Comparison of ENCODE assay signal across 22 cellular contexts in the genomic region with DNA sequence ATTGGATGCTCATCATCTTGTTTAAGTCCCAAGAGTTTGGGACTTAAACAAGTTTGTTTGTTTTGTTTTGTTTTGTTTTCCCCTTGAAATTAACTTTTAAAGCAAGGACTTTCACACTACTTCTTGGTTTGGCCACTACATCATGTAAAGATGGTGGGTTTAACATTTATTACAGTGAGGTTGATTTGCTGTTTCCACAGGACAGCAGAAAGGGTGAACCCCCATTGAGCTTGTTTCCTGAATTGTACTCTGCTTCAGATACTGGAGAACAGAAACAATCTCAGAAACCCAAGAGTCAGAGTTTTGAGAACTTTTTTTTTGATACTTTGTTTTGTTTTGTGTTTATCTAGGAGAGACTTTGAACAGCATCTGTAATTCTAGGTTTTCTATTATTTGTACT. TPM values are rescaled to one million over a fixed set of nuclear protein-coding genes. Genes with fewer than 3 reads are reported as not detected.
DNase-seq lines count a peak whose midpoint lies in the region; ATAC-seq and TF ChIP-seq lines count a peak whose summit lies in the region.
"Had no signal": no experiment of that assay in that cellular context is flagged by ENCODE, and none has a peak within 500 bp of the region (broad histone marks: within the 10 kb centered on the region; RNA-seq: fewer than 3 reads in every experiment).

No MANE protein-coding gene starts in this region.

- no peak for TF ChIP-seq POLR2A in HCT116 (IDR thresholded peaks at IDR 0.05; ENCODE audit: borderline replicate concordance, extremely low read depth, insufficient read depth, insufficient read length)

- peak overlapping the region; percentile 6 for H3K27ac Mint-ChIP-seq in activated naive CD4-positive, alpha-beta T cell treated with anti-CD3 and anti-CD28 coated beads, Interleukin-2, amount 50 U/mL, for 24 hours
- no peak overlapping the region for H3K27ac Mint-ChIP-seq in activated naive CD4-positive, alpha-beta T cell treated with anti-CD3 and anti-CD28 coated beads, Interleukin-2, amount 50 U/mL, for 72 hours
- H3K27ac Mint-ChIP-seq in nephron progenitor cell (peak overlapping the region; percentile 17), chondrocyte (ENCODE audit: unreplicated experiment) (no peak overlapping the region)
- H3K27ac Mint-ChIP-seq: CD4-positive, alpha-beta memory T cell had no signal

- no peaks in the 10 kb centered on the region for H4K20me1 ChIP-seq in HCT116 (ENCODE audit: insufficient read depth)

- ATAC-seq in activated naive CD4-positive, alpha-beta T cell treated with anti-CD3 and anti-CD28 coated beads, Interleukin-2, amount 50 U/mL, for 72 hours = no peak
- ATAC-seq in HCT116 (no peak), GM18520 (IDR thresholded peaks at IDR 0.05; ENCODE audit: unreplicated experiment) (no peak)

- H2AFZ ChIP-seq in HCT116 (ENCODE audit: low read depth, low read length, poor library complexity, severe bottlenecking) = peak overlapping the region; percentile 10

- H3K36me3 ChIP-seq in HCT116 (ENCODE audit: control insufficient read depth in 1 of 2, insufficient read depth in 2 of 2, low read length in 2 of 2) = no peaks in the 10 kb centered on the region
- H3K36me3 ChIP-seq in SK-N-MC (ENCODE audit: insufficient read depth, low read length) = no peaks in the 10 kb centered on the region
- H3K36me3 ChIP-seq: BE2C, SJSA1 had no signal

- peaks cover 1% of the 10 kb centered on the region for H3K27me3 Mint-ChIP-seq in activated naive CD4-positive, alpha-beta T cell treated with anti-CD3 and anti-CD28 coated beads, Interleukin-2, amount 50 U/mL, for 24 hours
- no peaks in the 10 kb centered on the region for H3K27me3 Mint-ChIP-seq in nephron progenitor cell (ENCODE audit: low read depth, poor library complexity)
- peaks cover 2% of the 10 kb centered on the region for H3K27me3 Mint-ChIP-seq in chondrocyte (ENCODE audit: low read depth)

- POLR2A ChIA-PET in HCT116 (lab: Charles Lee) = interaction anchor here (0.8 kb wide), 1 partner anchor 11 kb away, joined by 3 read pairs; no protein-coding TSS in a partner anchor

- no peaks in the 10 kb centered on the region for H3K36me3 Mint-ChIP-seq in activated naive CD4-positive, alpha-beta T cell treated with anti-CD3 and anti-CD28 coated beads, Interleukin-2, amount 50 U/mL, for 24 hours
- no peaks in the 10 kb centered on the region for H3K36me3 Mint-ChIP-seq in activated naive CD4-positive, alpha-beta T cell treated with anti-CD3 and anti-CD28 coated beads, Interleukin-2, amount 50 U/mL, for 72 hours
- H3K36me3 Mint-ChIP-seq in nephron progenitor cell (ENCODE audit: low read depth) = no peaks in the 10 kb centered on the region
- H3K36me3 Mint-ChIP-seq in chondrocyte (ENCODE audit: low read depth) = no peaks in the 10 kb centered on the region
- H3K36me3 Mint-ChIP-seq: CD4-positive, alpha-beta memory T cell had no signal

- H3K9ac ChIP-seq in HCT116 (ENCODE audit: low read length) = no peak overlapping the region
- no peak overlapping the region for H3K9ac ChIP-seq in SK-N-MC (ENCODE audit: insufficient read length)

- DNase-seq in activated naive CD4-positive, alpha-beta T cell treated with anti-CD3 and anti-CD28 coated beads, Interleukin-2, amount 50 U/mL, for 72 hours (ENCODE audit: low spot score in 2 of 2) = no peak
- DNase-seq in HCT116 (ENCODE audit: low read depth, low spot score) (no peak), SK-N-MC (ENCODE audit: low read depth, low spot score) (no peak), nephron progenitor cell (no peak), hippocampal formation (lab: John Stamatoyannopoulos, UW) (no peak), chondrocyte (ENCODE audit: low spot score) (no peak)
- DNase-seq: BE2C; Calu3; CD4-positive, alpha-beta memory T cell; DMS53; HCEC 1CT; KG1; NCI-H1048; NCI-H1436 treated with DMSO at 0.1 percent for 48 hours; NCI-H2029 treated with DMSO at 0.1 percent for 48 hours; NCI-H748 treated with DMSO at 0.1 percent for 48 hours had no signal

- no peaks in the 10 kb centered on the region for H3K9me3 Mint-ChIP-seq in activated naive CD4-positive, alpha-beta T cell treated with anti-CD3 and anti-CD28 coated beads, Interleukin-2, amount 50 U/mL, for 24 hours
- no peaks in the 10 kb centered on the region for H3K9me3 Mint-ChIP-seq in activated naive CD4-positive, alpha-beta T cell treated with anti-CD3 and anti-CD28 coated beads, Interleukin-2, amount 50 U/mL, for 72 hours
- H3K9me3 Mint-ChIP-seq in nephron progenitor cell (no peaks in the 10 kb centered on the region), chondrocyte (ENCODE audit: low read depth) (no peaks in the 10 kb centered on the region)
- H3K9me3 Mint-ChIP-seq: CD4-positive, alpha-beta memory T cell had no signal

- H3K4me1 ChIP-seq in HCT116 (ENCODE audit: control insufficient read depth in 1 of 2, insufficient read depth in 2 of 2, low read length in 2 of 2) = no peaks in the 10 kb centered on the region
- H3K4me1 ChIP-seq: BE2C, SJSA1 had no signal

- no peak overlapping the region for H3K27ac ChIP-seq in HCT116 (ENCODE audit: low read depth, low read length)
- peak overlapping the region; percentile 86 for H3K27ac ChIP-seq in SK-N-MC
- H3K27ac ChIP-seq: SJSA1 had no signal

- H3K4me2 ChIP-seq in HCT116 (ENCODE audit: low read length) = no peak overlapping the region

- H3K4me3 Mint-ChIP-seq in activated naive CD4-positive, alpha-beta T cell treated with anti-CD3 and anti-CD28 coated beads, Interleukin-2, amount 50 U/mL, for 24 hours = no peak overlapping the region
- H3K4me3 Mint-ChIP-seq in nephron progenitor cell (no peak overlapping the region), chondrocyte (ENCODE audit: unreplicated experiment) (no peak overlapping the region)
- H3K4me3 Mint-ChIP-seq: CD4-positive, alpha-beta memory T cell had no signal

- RAD21 ChIA-PET in HCT116 (lab: Charles Lee; ENCODE audit: low non-redundant PET in 1 of 2, low total read pairs in 2 of 2, uncharacterized antibody in 2 of 2, unreplicated experiment in 2 of 2) = no interaction called here

- BruUV-seq in HCT116 (replicated peaks; lab: Mats Ljungman, UMichigan) = no TSS peak

- intact Hi-C loops in HCT116 (cut with micrococcal nuclease) = no loop called here

- TF ChIP-seq RAD21 in HCT116 (IDR thresholded peaks at IDR 0.05; ENCODE audit: low read depth) = no peak

- H3K9me3 ChIP-seq in HCT116 (ENCODE audit: control insufficient read depth in 1 of 2, insufficient read depth in 1 of 2, low read depth in 1 of 2, low read length in 2 of 2) (no peaks in the 10 kb centered on the region), SK-N-MC (ENCODE audit: low read depth, low read length) (no peaks in the 10 kb centered on the region)
- H3K9me3 ChIP-seq: BE2C, SJSA1 had no signal

- H3K27me3 ChIP-seq in HCT116 (ENCODE audit: insufficient read depth, low read length) = no peaks in the 10 kb centered on the region
- H3K27me3 ChIP-seq: SJSA1 had no signal

- H3K4me1 Mint-ChIP-seq in activated naive CD4-positive, alpha-beta T cell treated with anti-CD3 and anti-CD28 coated beads, Interleukin-2, amount 50 U/mL, for 24 hours = peaks cover 31% of the 10 kb centered on the region
- peaks cover 56% of the 10 kb centered on the region for H3K4me1 Mint-ChIP-seq in nephron progenitor cell
- no peaks in the 10 kb centered on the region for H3K4me1 Mint-ChIP-seq in chondrocyte (ENCODE audit: low read depth)

- H3K4me3 ChIP-seq in HCT116 (replicated peaks in 1 of 2; ENCODE audit: low read depth in 1 of 2, low read length in 2 of 2) (no peak overlapping the region), SK-N-MC (peak overlapping the region; percentile 51; the same call in 1 of the 2 replicates)
- H3K4me3 ChIP-seq: SJSA1 had no signal

- TF ChIP-seq CTCF in HCT116 (IDR thresholded peaks at IDR 0.05 in 2 of 3, conservative IDR thresholded peaks at IDR 0.05 in 1 of 3; ENCODE audit: borderline replicate concordance in 1 of 3, insufficient read depth in 1 of 3, low read depth in 2 of 3, low read length in 2 of 3) (no peak), nephron progenitor cell (IDR thresholded peaks at IDR 0.05) (no peak), chondrocyte (IDR thresholded peaks at IDR 0.05) (no peak)

- no peaks in the 10 kb centered on the region for H3K9me2 ChIP-seq in HCT116 (ENCODE audit: insufficient read depth)

- no peaks in the 10 kb centered on the region for H3K79me2 ChIP-seq in HCT116 (ENCODE audit: insufficient read depth, low read length)

- CTCF ChIA-PET in HCT116 (lab: Charles Lee) = interaction anchor here (1.6 kb wide), 1 partner anchor 9 kb away, joined by 6 read pairs; no protein-coding TSS in a partner anchor

TF ChIP-seq in HCT116, 20 proteins besides CTCF, POLR2A, EP300 and RAD21 (continues in another document):
- TF ChIP-seq CBX3 (IDR thresholded peaks at IDR 0.05; ENCODE audit: low read depth) = no peak
- no peak for TF ChIP-seq EZH2 (IDR thresholded peaks at IDR 0.05)
- no peak for TF ChIP-seq REST (IDR thresholded peaks at IDR 0.05; ENCODE audit: low read depth)

RNA-seq across cellular contexts. Expression of gene POU1F1, which starts 6.7 kb away (rescaled TPM):
- total RNA-seq in activated naive CD4-positive, alpha-beta T cell treated with anti-CD3 and anti-CD28 coated beads, Interleukin-2, amount 50 U/mL, for 72 hours = not detected
- total RNA-seq in HCT116 (2021; ENCODE audit: unreplicated experiment) (not detected), chondrocyte (not detected in 3 replicates)
- polyA plus RNA-seq in HCT116 (2012) = not detected in 2 replicates
- total RNA-seq: Calu3; CD4-positive, alpha-beta memory T cell; MCF 10A; NCI-H460; SJSA1 had no signal
- polyA plus RNA-seq: AG04450; CD4-positive, alpha-beta memory T cell had no signal

RNA-seq across cellular contexts. Expression of gene CHMP2B, which starts 42.6 kb away (rescaled TPM):
- 10 to 100 TPM; 21.4 to 27.3 TPM for total RNA-seq in activated naive CD4-positive, alpha-beta T cell treated with anti-CD3 and anti-CD28 coated beads, Interleukin-2, amount 50 U/mL, for 72 hours
- 54.3 TPM for total RNA-seq in HCT116 (2021; ENCODE audit: unreplicated experiment)
- 21.5 and 21.8 TPM in 2 replicates for polyA plus RNA-seq in HCT116 (2012)
- total RNA-seq in chondrocyte = 36.0 to 41.8 TPM (median 36.2 TPM) in 3 replicates

Comparison
In these comparisons a context has a peak if more than half of its experiments do, and no peak if none do; other contexts are left out.
1. H3K27ac Mint-ChIP-seq: peak in activated naive CD4-positive, alpha-beta T cell treated with anti-CD3 and anti-CD28 coated beads, Interleukin-2, amount 50 U/mL, for 24 hours (single experiment) and nephron progenitor cell (single experiment); none in activated naive CD4-positive, alpha-beta T cell treated with anti-CD3 and anti-CD28 coated beads, Interleukin-2, amount 50 U/mL, for 72 hours (0 of 2) and chondrocyte (single experiment).